In genomic region chr7:139735912-139736595, GRCh38 we compare ENCODE assay signal across 20 cellular contexts. TPM values are rescaled to one million over a fixed set of nuclear protein-coding genes. Genes with fewer than 3 reads are reported as not detected.
DNase-seq lines count a peak whose midpoint lies in the region; ATAC-seq and TF ChIP-seq lines count a peak whose summit lies in the region.
"Had no signal": no experiment of that assay in that cellular context is flagged by ENCODE, and none has a peak within 500 bp of the region (broad histone marks: within the 10 kb centered on the region; RNA-seq: fewer than 3 reads in every experiment).

No MANE protein-coding gene starts in this region.

- H3K27ac ChIP-seq in esophagus muscularis mucosa (replicated peaks in 1 of 4): peak overlapping the region in 3 of 4 donors; percentile 14 to 74 (median 73)
- H3K27ac ChIP-seq: cardiac muscle cell had no signal

- H3K27me3 ChIP-seq in esophagus muscularis mucosa: no peaks in the 10 kb centered on the region
- H3K27me3 ChIP-seq: cardiac muscle cell had no signal

- DNase-seq in activated CD4-positive, alpha-beta T cell treated with anti-CD3 and anti-CD28 coated beads, Interleukin-2, amount 10 ng/mL, durations not matched to agents 7 days and 5 days: no peak
- DNase-seq in activated CD4-positive, alpha-beta T cell treated with anti-CD3 and anti-CD28 coated beads, Interleukin-2, amount 50 U/mL, for 1 hour: no peak
- peak; percentile 22 for DNase-seq in Jurkat, Clone E6-1 (ENCODE audit: low read depth, low spot score)
- no peak for DNase-seq in esophagus muscularis mucosa (ENCODE audit: extremely low spot score)
- DNase-seq: activated CD4-positive, alpha-beta memory T cell treated with anti-CD3 and anti-CD28 coated beads for 36 hours; activated effector memory CD4-positive, alpha-beta T cell treated with anti-CD3 and anti-CD28 coated beads, Interleukin-2, amount 50 U/mL, for 16 hours; HCEC 1CT; kidney glomerular epithelial cell; NCI-H1930; NCI-H69; RPMI8226; stimulated activated CD4-positive, alpha-beta T cell treated with anti-CD3 and anti-CD28 coated beads, Interleukin-4, amount 100 ng/mL, for 4 hours; stimulated activated naive B cell treated with anti-CD40 and anti-IgM and Interleukin-4, amounts not matched to agents 10 μg/mL and 1 μg/mL and 100 μg/mL, for 72 hours; T1000 had no signal

- H3K36me3 ChIP-seq in esophagus muscularis mucosa: peaks cover 0 to 14% (median 0%) of the 10 kb centered on the region in 4 donors
- H3K36me3 ChIP-seq: cardiac muscle cell had no signal

- H3K4me3 ChIP-seq in Jurkat, Clone E6-1 (ENCODE audit: low read length): no peak overlapping the region
- no peak overlapping the region for H3K4me3 ChIP-seq in esophagus muscularis mucosa
- H3K4me3 ChIP-seq: cardiac muscle cell had no signal

- no peak for ATAC-seq in stimulated activated memory B cell treated with anti-CD40 and anti-IgM and Interleukin-4, amounts not matched to agents 10 μg/mL and 1 μg/mL and 100 μg/mL, for 72 hours
- ATAC-seq in HG03354 (IDR thresholded peaks at IDR 0.05; ENCODE audit: poor library complexity, severe bottlenecking, unreplicated experiment) (no peak), GM21423 (IDR thresholded peaks at IDR 0.05; ENCODE audit: unreplicated experiment) (no peak), GM21390 (IDR thresholded peaks at IDR 0.05; ENCODE audit: unreplicated experiment) (no peak)
- ATAC-seq: sciatic nerve; stimulated activated naive B cell treated with anti-CD40 and anti-IgM and Interleukin-4, amounts not matched to agents 10 μg/mL and 1 μg/mL and 100 μg/mL, for 72 hours had no signal

- H3K4me1 Mint-ChIP-seq in activated CD4-positive, alpha-beta T cell treated with anti-CD3 and anti-CD28 coated beads, Interleukin-2, amount 10 ng/mL, durations not matched to agents 7 days and 5 days: peaks cover 65% of the 10 kb centered on the region
- peaks cover 67% of the 10 kb centered on the region for H3K4me1 Mint-ChIP-seq in stimulated activated memory B cell treated with anti-CD40 and anti-IgM and Interleukin-4, amounts not matched to agents 10 μg/mL and 1 μg/mL and 100 μg/mL, for 72 hours

- no peaks in the 10 kb centered on the region for H3K27me3 Mint-ChIP-seq in activated CD4-positive, alpha-beta T cell treated with anti-CD3 and anti-CD28 coated beads, Interleukin-2, amount 10 ng/mL, durations not matched to agents 7 days and 5 days
- no peaks in the 10 kb centered on the region for H3K27me3 Mint-ChIP-seq in stimulated activated memory B cell treated with anti-CD40 and anti-IgM and Interleukin-4, amounts not matched to agents 10 μg/mL and 1 μg/mL and 100 μg/mL, for 72 hours
- H3K27me3 Mint-ChIP-seq: activated CD4-positive, alpha-beta memory T cell treated with anti-CD3 and anti-CD28 coated beads for 36 hours; stimulated activated naive B cell treated with anti-CD40 and anti-IgM and Interleukin-4, amounts not matched to agents 10 μg/mL and 1 μg/mL and 100 μg/mL, for 72 hours had no signal

- no peaks in the 10 kb centered on the region for H3K9me3 ChIP-seq in esophagus muscularis mucosa

- TF ChIP-seq EP300 in esophagus muscularis mucosa (IDR thresholded peaks at IDR 0.05): no peak

- no peak overlapping the region for H3K4me3 Mint-ChIP-seq in activated CD4-positive, alpha-beta T cell treated with anti-CD3 and anti-CD28 coated beads, Interleukin-2, amount 10 ng/mL, durations not matched to agents 7 days and 5 days
- no peak overlapping the region for H3K4me3 Mint-ChIP-seq in stimulated activated memory B cell treated with anti-CD40 and anti-IgM and Interleukin-4, amounts not matched to agents 10 μg/mL and 1 μg/mL and 100 μg/mL, for 72 hours
- H3K4me3 Mint-ChIP-seq: activated CD4-positive, alpha-beta memory T cell treated with anti-CD3 and anti-CD28 coated beads for 36 hours; stimulated activated naive B cell treated with anti-CD40 and anti-IgM and Interleukin-4, amounts not matched to agents 10 μg/mL and 1 μg/mL and 100 μg/mL, for 72 hours had no signal

- WGBS in esophagus muscularis mucosa: 93% methylated on average over 8 of the region's 9 CpGs

- H3K36me3 Mint-ChIP-seq in activated CD4-positive, alpha-beta T cell treated with anti-CD3 and anti-CD28 coated beads, Interleukin-2, amount 10 ng/mL, durations not matched to agents 7 days and 5 days (ENCODE audit: low read depth): peaks cover 21% of the 10 kb centered on the region
- H3K36me3 Mint-ChIP-seq in stimulated activated memory B cell treated with anti-CD40 and anti-IgM and Interleukin-4, amounts not matched to agents 10 μg/mL and 1 μg/mL and 100 μg/mL, for 72 hours: peaks cover 32% of the 10 kb centered on the region

- peaks cover 81 to 99% (median 88%) of the 10 kb centered on the region in 4 donors for H3K4me1 ChIP-seq in esophagus muscularis mucosa

- peak overlapping the region; percentile 37 for H3K27ac Mint-ChIP-seq in activated CD4-positive, alpha-beta T cell treated with anti-CD3 and anti-CD28 coated beads, Interleukin-2, amount 10 ng/mL, durations not matched to agents 7 days and 5 days
- peak overlapping the region; percentile 73 for H3K27ac Mint-ChIP-seq in stimulated activated memory B cell treated with anti-CD40 and anti-IgM and Interleukin-4, amounts not matched to agents 10 μg/mL and 1 μg/mL and 100 μg/mL, for 72 hours
- H3K27ac Mint-ChIP-seq: activated CD4-positive, alpha-beta memory T cell treated with anti-CD3 and anti-CD28 coated beads for 36 hours had no signal

- H3K9me3 Mint-ChIP-seq in activated CD4-positive, alpha-beta T cell treated with anti-CD3 and anti-CD28 coated beads, Interleukin-2, amount 10 ng/mL, durations not matched to agents 7 days and 5 days: peaks cover 21% of the 10 kb centered on the region
- no peaks in the 10 kb centered on the region for H3K9me3 Mint-ChIP-seq in stimulated activated memory B cell treated with anti-CD40 and anti-IgM and Interleukin-4, amounts not matched to agents 10 μg/mL and 1 μg/mL and 100 μg/mL, for 72 hours

- intact Hi-C loops in esophagus muscularis mucosa (cut with DNase I): loop anchor here (5.0 kb wide), 1 partner anchor 41 kb away; the partner anchor contains the start of gene HIPK2

- TF ChIP-seq CTCF in esophagus muscularis mucosa (IDR thresholded peaks at IDR 0.05): no peak

- POLR2A ChIA-PET in activated CD4-positive, alpha-beta T cell treated with anti-CD3 and anti-CD28 coated beads, Interleukin-2, amount 10 ng/mL, durations not matched to agents 7 days and 5 days (lab: Charles Lee): no interaction called here

- TF ChIP-seq POLR2A in esophagus muscularis mucosa (IDR thresholded peaks at IDR 0.05; ENCODE audit: low read depth): no peak

- CTCF ChIA-PET in activated CD4-positive, alpha-beta T cell treated with anti-CD3 and anti-CD28 coated beads, Interleukin-2, amount 10 ng/mL, durations not matched to agents 7 days and 5 days (lab: Charles Lee): interaction anchor here (0.7 to 1.8 kb wide), 2 partner anchors 13 to 30 kb away, joined by 3 to 4 read pairs; no protein-coding TSS in a partner anchor

RNA-seq across cellular contexts. Expression of gene HIPK2, which starts 41.7 kb away (rescaled TPM):
- 10 to 100 TPM; 22.5 to 27.5 TPM for total RNA-seq in activated CD4-positive, alpha-beta T cell treated with anti-CD3 and anti-CD28 coated beads, Interleukin-2, amount 10 ng/mL, durations not matched to agents 7 days and 5 days
- polyA plus RNA-seq in Jurkat, Clone E6-1 (2012; ENCODE audit: insufficient read depth, insufficient read length): 4.2 TPM
- total RNA-seq in esophagus muscularis mucosa: 10 to 100 TPM; 20.9 to 40.9 (median 26.7) TPM
